Comparison of ENCODE assay signal across 7 cellular contexts in genomic region chr10:123704076-123704475, GRCh38.
"Had no signal": no experiment of that assay in that cellular context is flagged by ENCODE, and none has a peak within 500 bp of the region (broad histone marks: within the 10 kb centered on the region; RNA-seq: fewer than 3 reads in every experiment).

No MANE protein-coding gene starts in this region.

- H3K36me3 ChIP-seq: HAP-1 had no signal

- H3K4me3 ChIP-seq: GM23248, HAP-1 had no signal

- DNase-seq: GM23248, GOT3, H7, HFFc6, KBM-7 had no signal

- H3K9me3 ChIP-seq: HAP-1 had no signal

- H3K27ac ChIP-seq: GM23248, HL-60 had no signal

- H3K4me1 ChIP-seq: HAP-1 had no signal
